7 cellular contexts compared by ENCODE assay signal in the genomic region with DNA sequence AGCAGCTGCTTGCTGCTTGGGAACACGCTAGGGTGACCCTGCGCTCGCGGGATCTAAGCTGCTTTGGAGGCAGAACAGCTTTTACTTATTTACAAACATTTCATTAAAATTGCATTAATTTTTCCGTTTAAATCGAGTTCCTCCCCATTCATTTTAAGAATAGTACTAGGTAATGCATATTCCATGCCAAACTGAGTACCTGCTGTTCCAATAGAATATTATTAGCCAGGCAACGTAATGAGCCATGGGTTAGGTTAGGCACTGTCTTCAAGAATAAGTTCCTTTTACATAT. TPM values are rescaled to one million over a fixed set of nuclear protein-coding genes. Genes with fewer than 3 reads are reported as not detected.
DNase-seq lines count a peak whose midpoint lies in the region; ATAC-seq, FAIRE-seq and TF ChIP-seq lines count a peak whose summit lies in the region.

No MANE protein-coding gene starts in this region.

- H3K4me3 ChIP-seq in GM23248 (peak overlapping the region; percentile 95), OCI-LY1 (ENCODE audit: low read depth, low read length, poor library complexity, severe bottlenecking) (peak overlapping the region; percentile 77), endothelial cell of umbilical vein (replicated peaks in 1 of 3; ENCODE audit: insufficient read depth in 1 of 3, low read depth in 1 of 3, low read length in 3 of 3) (peak overlapping the region; percentile 77 to 85 (median 83)), prostate gland (peak overlapping the region; percentile 80 to 95)

- H3K9me3 ChIP-seq in GM23248 (ENCODE audit: low read depth) (no peaks in the 10 kb centered on the region), OCI-LY1 (ENCODE audit: low read length) (0 out of 2 replicates have a peak, but pooled peaks cover 5% of the 10 kb centered on the region), endothelial cell of umbilical vein (replicated peaks; ENCODE audit: control insufficient read depth, insufficient read depth, low read length) (no peaks in the 10 kb centered on the region), prostate gland (no peaks in the 10 kb centered on the region)

- no peaks in the 10 kb centered on the region for H3K9me2 ChIP-seq in GM23248 (ENCODE audit: insufficient read depth)
- no peaks in the 10 kb centered on the region for H3K9me2 ChIP-seq in OCI-LY1 (ENCODE audit: low read depth, low read length)

- peak overlapping the region; percentile 83 for H3K4me2 ChIP-seq in GM23248 (ENCODE audit: unreplicated experiment)
- H3K4me2 ChIP-seq in OCI-LY1 (ENCODE audit: low read length) = peak overlapping the region; percentile 73
- H3K4me2 ChIP-seq in endothelial cell of umbilical vein (ENCODE audit: insufficient read depth, low read length) = peak overlapping the region; percentile 98

- no peak overlapping the region for H3K27ac ChIP-seq in GM23248
- no peak overlapping the region for H3K27ac ChIP-seq in OCI-LY1 (ENCODE audit: low read depth, low read length, poor library complexity, severe bottlenecking)
- no peak overlapping the region for H3K27ac ChIP-seq in endothelial cell of umbilical vein (ENCODE audit: insufficient read depth, low read depth, low read length)
- H3K27ac ChIP-seq in prostate gland = peak overlapping the region; percentile 83 to 91

- POLR2A ChIA-PET in endothelial cell of umbilical vein (lab: Charles Lee) = no interaction called here

- TF ChIP-seq CTCF in OCI-LY1 (IDR thresholded peaks at IDR 0.05; ENCODE audit: low read length) = no peak
- no peak for TF ChIP-seq CTCF in endothelial cell of umbilical vein (IDR thresholded peaks at IDR 0.05; ENCODE audit: extremely low read depth in 1 of 2, insufficient read depth in 1 of 2, low read depth in 1 of 2, low read length in 2 of 2)
- no peak for TF ChIP-seq CTCF in prostate gland (IDR thresholded peaks at IDR 0.05)

- dilution Hi-C loops in endothelial cell of umbilical vein (cut with MboI; ENCODE audit: extremely low pct_ligation_motif_present, low sequenced_read_pairs) = no loop called here

- no peaks in the 10 kb centered on the region for H4K20me1 ChIP-seq in GM23248 (ENCODE audit: insufficient read depth)
- no peaks in the 10 kb centered on the region for H4K20me1 ChIP-seq in OCI-LY1 (ENCODE audit: insufficient read depth, low read length)
- H4K20me1 ChIP-seq in endothelial cell of umbilical vein (replicated peaks; ENCODE audit: control insufficient read depth, extremely low read depth, insufficient read depth, low read length) = no peaks in the 10 kb centered on the region

- ATAC-seq in HG02840 (IDR thresholded peaks at IDR 0.05; ENCODE audit: low FRiP score, unreplicated experiment) = no peak

- no peaks in the 10 kb centered on the region for H3K27me3 ChIP-seq in GM23248 (replicated peaks; ENCODE audit: insufficient read depth)
- H3K27me3 ChIP-seq in OCI-LY1 (ENCODE audit: insufficient read depth, low read length) = no peaks in the 10 kb centered on the region; the same call in 1 of the 2 replicates
- no peaks in the 10 kb centered on the region for H3K27me3 ChIP-seq in endothelial cell of umbilical vein (ENCODE audit: control insufficient read depth in 2 of 2, insufficient read depth in 2 of 2, low read length in 2 of 2)
- no peaks in the 10 kb centered on the region for H3K27me3 ChIP-seq in prostate gland (replicated peaks; ENCODE audit: insufficient read depth)

- TF ChIP-seq POLR2A in endothelial cell of umbilical vein (IDR thresholded peaks at IDR 0.05; ENCODE audit: low read depth, low read length) (no peak), prostate gland (IDR thresholded peaks at IDR 0.05) (no peak)

- no peaks in the 10 kb centered on the region for H3F3A ChIP-seq in GM23248 (ENCODE audit: insufficient read depth)
- H3F3A ChIP-seq in OCI-LY1 (ENCODE audit: insufficient read depth, low read length) = no peaks in the 10 kb centered on the region

- DNase-seq in GM23248 = peak; percentile 53
- peak; percentile 55 for DNase-seq in endothelial cell of umbilical vein (ENCODE audit: low read depth, low spot score)
- no peak for DNase-seq in prostate gland (ENCODE audit: low spot score)
- no peak for DNase-seq in NCI-H2081 treated with DMSO at 0.1 percent for 48 hours (lab: John Stamatoyannopoulos, UW)
- no peak for DNase-seq in HK-2 (ENCODE audit: unreplicated experiment)

- H3K9me1 ChIP-seq in endothelial cell of umbilical vein (replicated peaks; ENCODE audit: control insufficient read depth, extremely low read depth, insufficient read depth, low read length) = peaks cover 2% of the 10 kb centered on the region

- WGBS in GM23248 (ENCODE audit: low coverage in 1 of 2, low lambda C conversion rate in 2 of 2, missing lambda C conversion rate in 2 of 2), 2 experiments = 1 to 3% methylated on average over 7 of the region's 7 CpGs
- under 1% methylated on average over 7 of the region's 7 CpGs for WGBS in prostate gland

- intact Hi-C loops in endothelial cell of umbilical vein (cut with micrococcal nuclease) = loop anchor here (1.0 to 10.0 kb wide), 2 partner anchors 31 to 216 kb away; a partner anchor contains a TSS
- intact Hi-C loops in prostate gland (cut with DNase I) = loop anchor here (5.0 to 10.0 kb wide), 2 partner anchors 154 to 257 kb away; a partner anchor contains a TSS

- H3K36me3 ChIP-seq in GM23248 (ENCODE audit: low read depth) = no peaks in the 10 kb centered on the region
- no peaks in the 10 kb centered on the region; the same call in 1 of the 2 replicates for H3K36me3 ChIP-seq in OCI-LY1 (ENCODE audit: insufficient read depth, low read length)
- H3K36me3 ChIP-seq in endothelial cell of umbilical vein (ENCODE audit: control insufficient read depth in 2 of 2, extremely low read depth in 1 of 2, insufficient read depth in 2 of 2, low read length in 2 of 2) = peaks cover 6 to 18% of the 10 kb centered on the region in 2 experiments
- H3K36me3 ChIP-seq in prostate gland = no peaks in the 10 kb centered on the region

- H3K4me1 ChIP-seq in GM23248 (ENCODE audit: insufficient read depth) (no peaks in the 10 kb centered on the region; the same call in 1 of the 2 replicates), OCI-LY1 (ENCODE audit: insufficient read depth, low read length, severe bottlenecking) (peaks cover 12% of the 10 kb centered on the region), endothelial cell of umbilical vein (ENCODE audit: control insufficient read depth, extremely low read depth, insufficient read depth, low read length) (peaks cover 26% of the 10 kb centered on the region), prostate gland (replicated peaks) (no peaks in the 10 kb centered on the region)

- H2AFZ ChIP-seq in GM23248 (peak overlapping the region; percentile 98), OCI-LY1 (ENCODE audit: low read length) (no peak overlapping the region; the same call in 1 of the 2 replicates), endothelial cell of umbilical vein (ENCODE audit: low read depth, low read length) (no peak overlapping the region)

- no peak for FAIRE-seq in endothelial cell of umbilical vein (lab: Jason Lieb, UNC)

- CTCF ChIA-PET in endothelial cell of umbilical vein (lab: Charles Lee) = interaction anchor here (1.0 to 3.8 kb wide), 12 partner anchors 11 to 332 kb away, joined by 3 to 33 read pairs (median 6); no protein-coding TSS in a partner anchor

- in situ Hi-C loops in GM23248 (cut with MboI) = no loop called here

- H3K9ac ChIP-seq in GM23248 = peak overlapping the region; percentile 67
- H3K9ac ChIP-seq in OCI-LY1 (ENCODE audit: low read length) = peak overlapping the region; percentile 79
- peak overlapping the region; percentile 56 for H3K9ac ChIP-seq in endothelial cell of umbilical vein (replicated peaks; ENCODE audit: extremely low read depth, insufficient read depth, low read length)

- BruUV-seq in endothelial cell of umbilical vein (replicated peaks; lab: Mats Ljungman, UMichigan) = no TSS peak

- no peaks in the 10 kb centered on the region for H3K79me2 ChIP-seq in GM23248 (ENCODE audit: insufficient read depth)
- H3K79me2 ChIP-seq in OCI-LY1 (ENCODE audit: insufficient read depth, low read length) = no peaks in the 10 kb centered on the region
- peaks cover 50% of the 10 kb centered on the region for H3K79me2 ChIP-seq in endothelial cell of umbilical vein (ENCODE audit: control insufficient read depth, insufficient read depth, low read length)

TF ChIP-seq in endothelial cell of umbilical vein, 7 proteins besides CTCF, POLR2A, EP300 and RAD21:
- TF ChIP-seq EZH2 (IDR thresholded peaks at IDR 0.05; ENCODE audit: borderline replicate concordance, low read depth, low read length, severe bottlenecking) (no peak), FOS (IDR thresholded peaks at IDR 0.05; ENCODE audit: borderline replicate concordance, insufficient read depth, low read length) (no peak), JUN (IDR thresholded peaks at IDR 0.05; ENCODE audit: borderline replicate concordance, insufficient read depth, insufficient read length, low read depth) (no peak), POLR2AphosphoS5 (IDR thresholded peaks at IDR 0.05; ENCODE audit: insufficient read depth, low read depth, low read length) (no peak)
- TF ChIP-seq, protein P1, sequence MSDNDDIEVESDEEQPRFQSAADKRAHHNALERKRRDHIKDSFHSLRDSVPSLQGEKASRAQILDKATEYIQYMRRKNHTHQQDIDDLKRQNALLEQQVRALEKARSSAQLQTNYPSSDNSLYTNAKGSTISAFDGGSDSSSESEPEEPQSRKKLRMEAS (IDR thresholded peaks at IDR 0.05; ENCODE audit: insufficient read depth, insufficient read length) = no peak

RNA-seq across cellular contexts. Expression of a gene that starts 0.9 kb away (rescaled TPM):
- 2.0 and 3.4 TPM in 2 replicates for total RNA-seq in GM23248 (2014; rRNA removed; shearing (Covaris generic))
- polyA plus RNA-seq in GM23248 (2016; fragmentation: Nextera tagmentation; extraction: Ambion mirVana) = 2.0 TPM in 2 replicates
- 103 and 108 TPM in 2 replicates for total RNA-seq in endothelial cell of umbilical vein
- polyA plus RNA-seq in endothelial cell of umbilical vein = 72.6 and 105 TPM in 2 replicates
- polyA plus RNA-seq in endothelial cell of umbilical vein (2011; cell fraction: cytosol; rRNA removed) = 44.2 and 90.5 TPM in 2 replicates
- 54.0 and 83.4 TPM in 2 replicates for polyA plus RNA-seq in endothelial cell of umbilical vein (2011; cell fraction: nucleus; rRNA removed)
- 82.2 and 93.3 TPM in 2 replicates for polyA plus RNA-seq in endothelial cell of umbilical vein (2012)
- 392 and 452 TPM in 2 replicates for polyA minus RNA-seq in endothelial cell of umbilical vein
- 13.0 TPM for polyA minus RNA-seq in endothelial cell of umbilical vein (2011; cell fraction: cytosol; rRNA and poly(A)+ RNA removed)
- polyA minus RNA-seq in endothelial cell of umbilical vein (2011; cell fraction: nucleus; rRNA and poly(A)+ RNA removed) = 243 and 358 TPM in 2 replicates
- 100 to 1,000 TPM in 1 of 2 donors, 10 to 100 TPM in 1; 13.5 to 598 TPM for total RNA-seq in prostate gland

Comparison
In these comparisons a context has a peak if more than half of its experiments do, and no peak if none do; other contexts are left out.
1. DNase-seq: peak in GM23248 (single experiment) and endothelial cell of umbilical vein (single experiment); none in prostate gland (single experiment), NCI-H2081 treated with DMSO at 0.1 percent for 48 hours (single experiment) and HK-2 (single experiment).
2. H3K27ac ChIP-seq: peak in prostate gland (2 of 2); none in GM23248 (single experiment), OCI-LY1 (single experiment) and endothelial cell of umbilical vein (single experiment).
3. Peak in every context shown above with its lines, with median percentiles within 50 percentile points of each other: H3K4me2 ChIP-seq, H3K4me3 ChIP-seq and H3K9ac ChIP-seq.